In the genomic region with DNA sequence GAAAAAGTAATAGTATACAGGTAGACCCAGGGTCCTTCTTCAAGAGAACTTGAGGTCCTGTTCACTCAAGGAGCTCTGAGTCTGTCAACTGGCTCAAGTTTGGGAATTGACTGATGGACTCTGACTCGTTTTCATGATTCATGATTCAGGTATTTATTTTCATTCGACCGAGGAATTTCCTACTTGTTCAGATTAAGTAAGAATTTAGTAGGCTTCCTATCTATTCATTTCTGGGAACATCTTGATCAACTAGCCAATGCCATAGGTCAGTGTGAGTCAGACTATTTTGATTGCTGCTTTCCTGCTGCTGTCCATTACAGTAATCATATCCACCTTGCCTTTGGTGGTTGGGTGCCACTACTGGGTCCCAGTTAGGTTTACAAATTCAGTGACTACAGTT, we compare ENCODE assay signal across 11 cellular contexts. TPM values are rescaled to one million over a fixed set of nuclear protein-coding genes. Genes with fewer than 3 reads are reported as not detected.
A peak's percentile ranks its signal among the peaks of the same experiment; 100 is the strongest.
DNase-seq lines count a peak whose midpoint lies in the region; ATAC-seq and TF ChIP-seq lines count a peak whose summit lies in the region.
"Had no signal": no experiment of that assay in that cellular context is flagged by ENCODE, and none has a peak within 500 bp of the region (broad histone marks: within the 10 kb centered on the region; RNA-seq: fewer than 3 reads in every experiment).

No MANE protein-coding gene starts in this region.

- peak; percentile 51 for ATAC-seq in foreskin keratinocyte

- no peaks in the 10 kb centered on the region for H3K79me2 ChIP-seq in smooth muscle cell (ENCODE audit: low read depth)

- H3K9ac ChIP-seq in smooth muscle cell (ENCODE audit: low read depth): no peak overlapping the region

- H4K20me1 ChIP-seq in smooth muscle cell (ENCODE audit: low read depth): no peaks in the 10 kb centered on the region

- H3K9me3 ChIP-seq in smooth muscle cell (replicated peaks; ENCODE audit: low read depth) (no peaks in the 10 kb centered on the region), WERI-Rb-1 (ENCODE audit: severe bottlenecking) (no peaks in the 10 kb centered on the region)
- H3K9me3 ChIP-seq: testis had no signal

- H3K4me2 ChIP-seq in smooth muscle cell: peak overlapping the region; percentile 6

- H2AFZ ChIP-seq in smooth muscle cell (ENCODE audit: low read depth): no peak overlapping the region

- DNase-seq in HK-2 (ENCODE audit: unreplicated experiment) (peak; percentile 18), amniotic epithelial cell (ENCODE audit: low read depth) (peak; percentile 89), foreskin keratinocyte (peak; percentile 73 to 93), smooth muscle cell (lab: John Stamatoyannopoulos, UW; ENCODE audit: unreplicated experiment) (no peak), NCI-H1694 treated with DMSO at 0.1 percent for 48 hours (lab: John Stamatoyannopoulos, UW) (no peak), WERI-Rb-1 (no peak), NCI-H774 (lab: John Stamatoyannopoulos, UW) (no peak), DMS 273 (lab: John Stamatoyannopoulos, UW; ENCODE audit: unreplicated experiment) (no peak)
- DNase-seq: activated CD8-positive, alpha-beta memory T cell treated with anti-CD3 and anti-CD28 coated beads, Interleukin-2, amount 50 U/mL, for 48 hours; nephron progenitor cell; testis had no signal

- H3K4me3 ChIP-seq in smooth muscle cell: no peak overlapping the region
- no peak overlapping the region for H3K4me3 ChIP-seq in WERI-Rb-1 (ENCODE audit: low read depth, low read length)
- H3K4me3 ChIP-seq: testis had no signal

- no peaks in the 10 kb centered on the region for H3K27me3 ChIP-seq in foreskin keratinocyte
- H3K27me3 ChIP-seq in smooth muscle cell (ENCODE audit: low read depth): no peaks in the 10 kb centered on the region
- H3K27me3 ChIP-seq in WERI-Rb-1 (ENCODE audit: insufficient read depth, low read depth, severe bottlenecking): no peaks in the 10 kb centered on the region
- H3K27me3 ChIP-seq: testis had no signal

- H3K36me3 ChIP-seq in smooth muscle cell (ENCODE audit: low read depth) (no peaks in the 10 kb centered on the region), WERI-Rb-1 (no peaks in the 10 kb centered on the region)

- H3K27ac ChIP-seq in foreskin keratinocyte (no peak overlapping the region), smooth muscle cell (ENCODE audit: low read depth) (no peak overlapping the region), WERI-Rb-1 (no peak overlapping the region)
- H3K27ac ChIP-seq: testis had no signal

- H3K4me1 ChIP-seq in foreskin keratinocyte: peaks cover 13% of the 10 kb centered on the region
- H3K4me1 ChIP-seq in smooth muscle cell (ENCODE audit: low read depth): no peaks in the 10 kb centered on the region
- H3K4me1 ChIP-seq: testis had no signal

- WGBS in smooth muscle cell (ENCODE audit: low lambda C conversion rate): 32% methylated on average over 3 of the region's 3 CpGs

- no peak for TF ChIP-seq CTCF in foreskin keratinocyte (conservative IDR thresholded peaks at IDR 0.05)
- TF ChIP-seq CTCF in smooth muscle cell (IDR thresholded peaks at IDR 0.05; ENCODE audit: borderline replicate concordance, insufficient read depth, poor library complexity, severe bottlenecking): no peak
- no peak for TF ChIP-seq CTCF in WERI-Rb-1 (IDR thresholded peaks at IDR 0.05; ENCODE audit: low read depth, low read length)

- no peaks in the 10 kb centered on the region for H3F3A ChIP-seq in smooth muscle cell (ENCODE audit: low read depth)

RNA-seq across cellular contexts. Expression of a gene that starts 6.1 kb away (rescaled TPM):
- total RNA-seq in foreskin keratinocyte: not detected in 2 replicates
- polyA plus RNA-seq in foreskin keratinocyte: not detected in 2 replicates
- total RNA-seq in smooth muscle cell: not detected in 2 replicates
- not detected in 2 replicates for polyA plus RNA-seq in smooth muscle cell

RNA-seq across cellular contexts. Expression of a gene that starts 10.4 kb away (rescaled TPM):
- 38.3 and 42.8 TPM in 2 replicates for total RNA-seq in foreskin keratinocyte
- polyA plus RNA-seq in foreskin keratinocyte: 7.2 and 9.2 TPM in 2 replicates
- 37.9 and 42.8 TPM in 2 replicates for total RNA-seq in smooth muscle cell
- polyA plus RNA-seq in smooth muscle cell: 11.7 and 16.2 TPM in 2 replicates

Comparison
In these comparisons a context has a peak if more than half of its experiments do, and no peak if none do; other contexts are left out.
1. DNase-seq: peak in HK-2 (single experiment), amniotic epithelial cell (single experiment) and foreskin keratinocyte (2 of 2); none in smooth muscle cell (single experiment), NCI-H1694 treated with DMSO at 0.1 percent for 48 hours (single experiment), WERI-Rb-1 (single experiment), NCI-H774 (single experiment) and DMS 273 (single experiment).